1 cellular context compared by ENCODE assay signal in the genomic region with DNA sequence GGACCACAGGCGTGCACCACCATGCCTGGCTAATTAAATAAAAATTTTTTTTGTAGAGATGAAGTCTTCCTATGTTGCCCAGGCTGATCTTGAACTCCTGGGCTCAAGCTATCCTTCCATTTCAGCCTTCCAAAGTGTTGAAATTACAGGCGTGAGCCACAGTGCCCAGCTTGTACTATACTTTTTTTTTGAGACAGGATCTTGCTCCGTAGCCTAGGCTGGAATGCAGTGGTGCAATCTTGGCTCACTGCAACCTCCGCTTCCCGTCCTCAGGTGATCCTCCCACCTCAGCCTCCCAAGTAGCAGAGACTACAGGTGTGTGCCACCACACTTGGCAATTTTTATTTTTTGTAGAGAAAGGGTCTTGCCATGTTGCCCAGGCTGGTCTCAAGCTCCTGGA.
TF ChIP-seq lines count a peak whose summit lies in the region.

No MANE protein-coding gene starts in this region.

TF ChIP-seq in IMR-90, 13 proteins besides CTCF, POLR2A, EP300 and RAD21:
- TF ChIP-seq FOS (IDR thresholded peaks at IDR 0.05; ENCODE audit: low read depth, low read length) (no peak), CEBPB (IDR thresholded peaks at IDR 0.05; ENCODE audit: low read depth, low read length) (no peak), CHD1 (IDR thresholded peaks at IDR 0.05; ENCODE audit: low read depth, low read length) (no peak), SMC3 (IDR thresholded peaks at IDR 0.05; ENCODE audit: low read depth, low read length) (no peak), MAZ (IDR thresholded peaks at IDR 0.05; ENCODE audit: borderline replicate concordance, low read depth, low read length) (no peak), MXI1 (IDR thresholded peaks at IDR 0.05; ENCODE audit: borderline replicate concordance, low read depth, low read length) (no peak), NFE2L2 (IDR thresholded peaks at IDR 0.05; ENCODE audit: low read depth, low read length) (no peak), MAFK (IDR thresholded peaks at IDR 0.05; ENCODE audit: low read depth, low read length) (no peak), BHLHE40 (IDR thresholded peaks at IDR 0.05; ENCODE audit: low read depth, low read length) (no peak)
- TF ChIP-seq, protein P1, sequence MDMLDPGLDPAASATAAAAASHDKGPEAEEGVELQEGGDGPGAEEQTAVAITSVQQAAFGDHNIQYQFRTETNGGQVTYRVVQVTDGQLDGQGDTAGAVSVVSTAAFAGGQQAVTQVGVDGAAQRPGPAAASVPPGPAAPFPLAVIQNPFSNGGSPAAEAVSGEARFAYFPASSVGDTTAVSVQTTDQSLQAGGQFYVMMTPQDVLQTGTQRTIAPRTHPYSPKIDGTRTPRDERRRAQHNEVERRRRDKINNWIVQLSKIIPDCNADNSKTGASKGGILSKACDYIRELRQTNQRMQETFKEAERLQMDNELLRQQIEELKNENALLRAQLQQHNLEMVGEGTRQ (IDR thresholded peaks at IDR 0.05; ENCODE audit: low read depth, low read length) = no peak
